ENCODE assay signal across 25 cellular contexts in genomic region chr1:159985456-159985855, GRCh38. TPM values are rescaled to one million over a fixed set of nuclear protein-coding genes. Genes with fewer than 3 reads are reported as not detected.
A peak's percentile ranks its signal among the peaks of the same experiment; 100 is the strongest.
DNase-seq lines count a peak whose midpoint lies in the region; ATAC-seq and TF ChIP-seq lines count a peak whose summit lies in the region.
"Had no signal": no experiment of that assay in that cellular context is flagged by ENCODE, and none has a peak within 500 bp of the region (broad histone marks: within the 10 kb centered on the region; RNA-seq: fewer than 3 reads in every experiment).

No MANE protein-coding gene starts in this region.

- no peaks in the 10 kb centered on the region for H3K4me1 Mint-ChIP-seq in osteocyte (ENCODE audit: unreplicated experiment)
- H3K4me1 Mint-ChIP-seq: CD4-positive, alpha-beta memory T cell had no signal

- intact Hi-C loops in colonic mucosa (cut with DNase I) = no loop called here

- no peaks in the 10 kb centered on the region for H3K9me3 Mint-ChIP-seq in osteocyte (ENCODE audit: unreplicated experiment)
- H3K9me3 Mint-ChIP-seq: CD14-positive monocyte; CD4-positive, alpha-beta memory T cell; GM23338; H9 had no signal

- no peak overlapping the region for H3K27ac ChIP-seq in colonic mucosa
- H3K27ac ChIP-seq: A549; BLaER1 treated with 17β-estradiol and CSF1 and Interleukin-3, amounts not matched to agents 10 nM and 100 nM had no signal

- no peaks in the 10 kb centered on the region for H3K4me1 ChIP-seq in colonic mucosa
- H3K4me1 ChIP-seq: A549; BE2C; BLaER1 treated with 17β-estradiol and CSF1 and Interleukin-3, amounts not matched to agents 10 nM and 100 nM had no signal

- DNase-seq in colonic mucosa (peak; percentile 4), islet precursor cell (peak; percentile 20), osteocyte (ENCODE audit: extremely low spot score, unreplicated experiment) (peak; percentile 63), glomerular visceral epithelial cell (ENCODE audit: extremely low spot score) (no peak)
- DNase-seq: 8988T; ACHN; AML-193; BE2C; Calu3; CD4-positive, alpha-beta memory T cell; COR-L47; DMS53; DMS79 treated with DMSO at 0.1 percent for 48 hours; GF-D8; H9 had no signal

- no peak for TF ChIP-seq CTCF in colonic mucosa (IDR thresholded peaks at IDR 0.05)
- TF ChIP-seq CTCF in osteocyte (IDR thresholded peaks at IDR 0.05) = no peak

- no peak overlapping the region for H3K4me3 ChIP-seq in colonic mucosa
- H3K4me3 ChIP-seq: A549; BLaER1 treated with 17β-estradiol and CSF1 and Interleukin-3, amounts not matched to agents 10 nM and 100 nM; GM23338 had no signal

- H3K27me3 Mint-ChIP-seq in osteocyte (ENCODE audit: unreplicated experiment) = peaks cover 64% of the 10 kb centered on the region

- no peak for ATAC-seq in GM19397 (IDR thresholded peaks at IDR 0.05; ENCODE audit: unreplicated experiment)
- ATAC-seq in HG03139 (IDR thresholded peaks at IDR 0.05; ENCODE audit: unreplicated experiment) = no peak
- ATAC-seq: A549, GM23338, HCT116 had no signal

- no peak overlapping the region for H3K27ac Mint-ChIP-seq in osteocyte (ENCODE audit: unreplicated experiment)
- H3K27ac Mint-ChIP-seq: GM23338, H9 had no signal

- no peaks in the 10 kb centered on the region for H3K27me3 ChIP-seq in colonic mucosa
- H3K27me3 ChIP-seq: BLaER1 treated with 17β-estradiol and CSF1 and Interleukin-3, amounts not matched to agents 10 nM and 100 nM had no signal

- H3K9me3 ChIP-seq in colonic mucosa = no peaks in the 10 kb centered on the region
- H3K9me3 ChIP-seq: A549; BE2C; BLaER1 treated with 17β-estradiol and CSF1 and Interleukin-3, amounts not matched to agents 10 nM and 100 nM had no signal

- H3K36me3 Mint-ChIP-seq in osteocyte (ENCODE audit: unreplicated experiment) = no peaks in the 10 kb centered on the region
- H3K36me3 Mint-ChIP-seq: CD14-positive monocyte; CD4-positive, alpha-beta memory T cell had no signal

- no peak overlapping the region for H3K9ac ChIP-seq in colonic mucosa (ENCODE audit: low read depth in 2 of 2, low read length in 2 of 2)
- H3K9ac ChIP-seq: BLaER1 treated with 17β-estradiol and CSF1 and Interleukin-3, amounts not matched to agents 10 nM and 100 nM had no signal

- no peak overlapping the region for H3K4me3 Mint-ChIP-seq in osteocyte (ENCODE audit: unreplicated experiment)
- H3K4me3 Mint-ChIP-seq: CD14-positive monocyte; CD4-positive, alpha-beta memory T cell; GM23338; H9 had no signal

- H3K36me3 ChIP-seq in colonic mucosa = no peaks in the 10 kb centered on the region
- H3K36me3 ChIP-seq: BE2C; BLaER1 treated with 17β-estradiol and CSF1 and Interleukin-3, amounts not matched to agents 10 nM and 100 nM had no signal

RNA-seq across cellular contexts. Expression of gene SLAMF9, which starts 31.4 kb away (rescaled TPM):
- total RNA-seq in colonic mucosa = not detected
- total RNA-seq in osteocyte = not detected in 2 replicates
- total RNA-seq: Calu3; CD4-positive, alpha-beta memory T cell; Daoy; G401; GM23338; H4; H9 had no signal

RNA-seq across cellular contexts. Expression of gene IGSF9, which starts 40.0 kb away (rescaled TPM):
- total RNA-seq in colonic mucosa (10 to 100 TPM; 14.1 to 41.8 TPM), osteocyte (not detected in 2 replicates)
- total RNA-seq: CD4-positive, alpha-beta memory T cell; G401 had no signal

RNA-seq across cellular contexts. Expression of gene PIGM, which starts 46.3 kb away (rescaled TPM):
- total RNA-seq in colonic mucosa (1 to 10 TPM; 4.0 to 6.2 TPM), osteocyte (7.6 and 7.7 TPM in 2 replicates)

Comparison
In these comparisons a context has a peak if more than half of its experiments do, and no peak if none do; other contexts are left out.
1. RNA of gene IGSF9, which starts 40.0 kb away (total RNA-seq): 14.1 to 41.8 TPM in colonic mucosa; not detected in osteocyte; every median in the first group is over 10 times any median in the second.